In genomic region chr6:3355358-3356055, GRCh38 we compare ENCODE assay signal across 8 cellular contexts.
A peak's percentile ranks its signal among the peaks of the same experiment; 100 is the strongest.
DNase-seq lines count a peak whose midpoint lies in the region; ATAC-seq, FAIRE-seq and TF ChIP-seq lines count a peak whose summit lies in the region.

No MANE protein-coding gene starts in this region.

- H3K79me2 ChIP-seq in DOHH2 (ENCODE audit: control insufficient read depth, low read length) (no peaks in the 10 kb centered on the region), OCI-LY1 (ENCODE audit: insufficient read depth, low read length) (no peaks in the 10 kb centered on the region)

- FAIRE-seq in GM12892 (lab: Jason Lieb, UNC): no peak

- H3K4me2 ChIP-seq in DOHH2 (ENCODE audit: low read length): peak overlapping the region; percentile 72
- peak overlapping the region; percentile 5; the same call in 1 of the 2 replicates for H3K4me2 ChIP-seq in OCI-LY1 (ENCODE audit: low read length)

- no peak for ATAC-seq in lung (ENCODE audit: insufficient read depth, low FRiP score)
- ATAC-seq in esophagus mucosa: no peak
- ATAC-seq in HG02759 (IDR thresholded peaks at IDR 0.05; ENCODE audit: unreplicated experiment): no peak

- WGBS in lung, 2 donors: 23 to 24% methylated on average over 20 of the region's 20 CpGs

- H4K20me1 ChIP-seq in DOHH2 (ENCODE audit: control insufficient read depth, insufficient read depth, low read depth, low read length) (no peaks in the 10 kb centered on the region), OCI-LY1 (ENCODE audit: insufficient read depth, low read length) (no peaks in the 10 kb centered on the region)

- H3K36me3 ChIP-seq in DOHH2 (ENCODE audit: control insufficient read depth, low read length) (no peaks in the 10 kb centered on the region), OCI-LY1 (ENCODE audit: insufficient read depth, low read length) (no peaks in the 10 kb centered on the region), lung (ENCODE audit: control insufficient read depth in 2 of 2, insufficient read depth in 2 of 2, low read length in 2 of 2) (no peaks in the 10 kb centered on the region)

- no peak overlapping the region; the same call in 1 of the 2 replicates for H3K9ac ChIP-seq in OCI-LY1 (ENCODE audit: low read length)

- H3F3A ChIP-seq in DOHH2 (ENCODE audit: control insufficient read depth, insufficient read depth) (peaks cover 15% of the 10 kb centered on the region), OCI-LY1 (ENCODE audit: insufficient read depth, low read length) (no peaks in the 10 kb centered on the region)

- H3K9me2 ChIP-seq in DOHH2 (replicated peaks; ENCODE audit: control insufficient read depth, low read length) (no peaks in the 10 kb centered on the region), OCI-LY1 (ENCODE audit: low read depth, low read length) (no peaks in the 10 kb centered on the region)

- TF ChIP-seq CTCF in DOHH2 (IDR thresholded peaks at IDR 0.05; ENCODE audit: low read depth, low read length, poor library complexity, severe bottlenecking) (no peak), OCI-LY1 (IDR thresholded peaks at IDR 0.05; ENCODE audit: low read length) (no peak), lung (IDR thresholded peaks at IDR 0.05; ENCODE audit: control extremely low read depth, extremely low read depth) (no peak)

- H3K4me3 ChIP-seq in DOHH2 (ENCODE audit: low read length): peak overlapping the region; percentile 49; the same call in 1 of the 2 replicates
- H3K4me3 ChIP-seq in OCI-LY1 (ENCODE audit: low read depth, low read length, poor library complexity, severe bottlenecking): peak overlapping the region; percentile 4
- H3K4me3 ChIP-seq in lung: no peak overlapping the region

- no peak overlapping the region for H2AFZ ChIP-seq in OCI-LY1 (ENCODE audit: low read length)

- no peak for TF ChIP-seq POLR2A in GM12892 (IDR thresholded peaks at IDR 0.05; ENCODE audit: low read depth, low read length)

- peak in 10 of 61 donors; percentile 22 to 73 (median 28) for DNase-seq in caudate nucleus (lab: John Stamatoyannopoulos, UW)
- no peak for DNase-seq in lung (ENCODE audit: low spot score)
- DNase-seq in GM12892 (ENCODE audit: insufficient read length): no peak

- H3K27ac ChIP-seq in DOHH2 (ENCODE audit: low read depth, low read length) (peak overlapping the region; percentile 62), OCI-LY1 (ENCODE audit: low read depth, low read length, poor library complexity, severe bottlenecking) (peak overlapping the region; percentile 73), caudate nucleus (ENCODE audit: low read depth, low read length) (peak overlapping the region; percentile 95), lung (ENCODE audit: low read depth in 1 of 2, low read length in 1 of 2) (peak overlapping the region; percentile 86 to 93), temporal lobe (ENCODE audit: low read depth, low read length) (peak overlapping the region; percentile 97)

- no peaks in the 10 kb centered on the region for H3K27me3 ChIP-seq in DOHH2 (ENCODE audit: control insufficient read depth, low read length)
- H3K27me3 ChIP-seq in OCI-LY1 (ENCODE audit: insufficient read depth, low read length): no peaks in the 10 kb centered on the region
- no peaks in the 10 kb centered on the region for H3K27me3 ChIP-seq in lung (ENCODE audit: control insufficient read depth, insufficient read depth)

- no peaks in the 10 kb centered on the region for H3K9me3 ChIP-seq in DOHH2 (ENCODE audit: control insufficient read depth, insufficient read depth, low read length)
- no peaks in the 10 kb centered on the region for H3K9me3 ChIP-seq in OCI-LY1 (ENCODE audit: low read length)
- no peaks in the 10 kb centered on the region for H3K9me3 ChIP-seq in lung (ENCODE audit: control insufficient read depth in 2 of 2, insufficient read depth in 1 of 2, low read length in 1 of 2)

- H3K4me1 ChIP-seq in DOHH2 (ENCODE audit: control insufficient read depth, low read length) (peaks cover 61% of the 10 kb centered on the region), OCI-LY1 (ENCODE audit: insufficient read depth, low read length, severe bottlenecking) (peaks cover 43% of the 10 kb centered on the region), lung (ENCODE audit: control insufficient read depth in 2 of 2, insufficient read depth in 2 of 2, low read length in 2 of 2) (peaks cover 5 to 8% of the 10 kb centered on the region in 2 donors)
